ENCODE assay signal across 24 cellular contexts in genomic region chr5:174387448-174387847, GRCh38.
"Had no signal": no experiment of that assay in that cellular context is flagged by ENCODE, and none has a peak within 500 bp of the region (broad histone marks: within the 10 kb centered on the region; RNA-seq: fewer than 3 reads in every experiment).

No MANE protein-coding gene starts in this region.

- H2AFZ ChIP-seq: neural progenitor cell had no signal

- H3K9me3 ChIP-seq: gastroesophageal sphincter, heart right ventricle, left lung, psoas muscle, sigmoid colon, spleen, testis, tibial artery, upper lobe of left lung had no signal

- H3K27ac ChIP-seq: foreskin keratinocyte, gastroesophageal sphincter, left lung, neural progenitor cell, psoas muscle, sigmoid colon, spleen, testis, tibial artery, upper lobe of left lung had no signal

- H3K9ac ChIP-seq: neural progenitor cell had no signal

- H3K36me3 ChIP-seq: gastroesophageal sphincter, heart right ventricle, left lung, neural progenitor cell, sigmoid colon, spleen, tibial artery, upper lobe of left lung had no signal

- DNase-seq: cortex of kidney; effector memory CD8-positive, alpha-beta T cell; foreskin keratinocyte; heart right ventricle; hippocampal formation; left cardiac atrium; left lung; mesenchymal stem cell; midbrain; naive thymus-derived CD4-positive, alpha-beta T cell; posterior cingulate gyrus; psoas muscle; right cardiac atrium; sigmoid colon; spleen; stimulated activated CD4-positive, alpha-beta T cell treated with anti-CD3 and anti-CD28 coated beads, Interleukin-4, amount 100 ng/mL, for 4 hours; stimulated activated naive CD8-positive, alpha-beta T cell treated with anti-CD3 and anti-CD28 coated beads, Interleukin-15, Interleukin-2, amounts not matched to agents 100 U/mL and 50 U/mL, for 24 hours; substantia nigra; testis; tibial artery; upper lobe of left lung had no signal

- ATAC-seq: effector memory CD8-positive, alpha-beta T cell; foreskin keratinocyte; gastroesophageal sphincter; heart right ventricle; left cardiac atrium; left lung; naive thymus-derived CD4-positive, alpha-beta T cell; psoas muscle; stimulated activated memory B cell treated with anti-CD40 and anti-IgM and Interleukin-4, amounts not matched to agents 10 μg/mL and 1 μg/mL and 100 μg/mL, for 72 hours; stimulated activated naive CD8-positive, alpha-beta T cell treated with anti-CD3 and anti-CD28 coated beads, Interleukin-15, Interleukin-2, amounts not matched to agents 100 U/mL and 50 U/mL, for 24 hours had no signal

- H3K4me1 ChIP-seq: gastroesophageal sphincter, left lung, neural progenitor cell, psoas muscle, spleen, testis, tibial artery, upper lobe of left lung had no signal

- H3K27me3 ChIP-seq: sigmoid colon, testis, upper lobe of left lung had no signal

- H3K4me2 ChIP-seq: neural progenitor cell had no signal

- H3K4me3 ChIP-seq: gastroesophageal sphincter, heart right ventricle, left lung, neural progenitor cell, psoas muscle, sigmoid colon, spleen, testis, tibial artery, upper lobe of left lung had no signal
